Comparison of ENCODE assay signal across 11 cellular contexts in genomic region chr10:46216836-46217748, GRCh38.
DNase-seq lines count a peak whose midpoint lies in the region; ATAC-seq lines count a peak whose summit lies in the region.
"Had no signal": no experiment of that assay in that cellular context is flagged by ENCODE, and none has a peak within 500 bp of the region (broad histone marks: within the 10 kb centered on the region; RNA-seq: fewer than 3 reads in every experiment).

No MANE protein-coding gene starts in this region.

- peak; percentile 17 for DNase-seq in GDM1 (lab: John Stamatoyannopoulos, UW)
- DNase-seq in UCSD-AML1 (lab: John Stamatoyannopoulos, UW; ENCODE audit: unreplicated experiment) = peak; percentile 46
- DNase-seq in left lobe of liver (ENCODE audit: low spot score) = peak; percentile 42
- no peak for DNase-seq in kidney tubule cell (ENCODE audit: low spot score)
- no peak for DNase-seq in NCI-H524 (lab: John Stamatoyannopoulos, UW)
- no peak for DNase-seq in NCI-H446 treated with DMSO at 0.1 percent for 48 hours (lab: John Stamatoyannopoulos, UW)
- DNase-seq: NCI-H2081 treated with DMSO at 0.1 percent for 48 hours, uterus had no signal

- ATAC-seq in HG02870 (IDR thresholded peaks at IDR 0.05; ENCODE audit: unreplicated experiment) (peak; percentile 76), left lobe of liver (no peak), HG03354 (IDR thresholded peaks at IDR 0.05; ENCODE audit: poor library complexity, severe bottlenecking, unreplicated experiment) (no peak)
- ATAC-seq: Right ventricle myocardium inferior had no signal

Comparison
In these comparisons a context has a peak if more than half of its experiments do, and no peak if none do; other contexts are left out.
1. DNase-seq: peak in GDM1 (single experiment), UCSD-AML1 (single experiment) and left lobe of liver (single experiment); none in kidney tubule cell (single experiment), NCI-H524 (0 of 2) and NCI-H446 treated with DMSO at 0.1 percent for 48 hours (single experiment).